31 cellular contexts compared by ENCODE assay signal in the genomic region with DNA sequence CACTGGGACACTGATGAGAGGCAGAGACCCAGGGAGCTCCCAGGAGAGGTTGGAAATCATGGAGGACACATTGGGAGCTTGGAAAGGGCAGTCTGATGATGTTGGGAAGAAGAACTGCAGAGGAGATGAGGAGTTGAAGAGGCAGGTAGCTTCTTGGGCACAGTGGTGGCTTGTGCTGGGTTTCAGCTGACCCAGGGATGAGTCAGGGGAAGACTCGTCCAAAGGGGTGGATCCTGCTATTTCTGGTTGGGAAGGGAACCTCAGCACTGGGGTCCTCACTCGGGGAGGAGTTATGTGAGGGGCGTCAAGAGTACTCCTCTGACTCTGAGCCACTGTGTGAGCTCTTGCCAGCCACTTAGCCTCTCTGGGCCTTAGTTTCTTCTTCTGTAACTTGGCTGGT. TPM values are rescaled to one million over a fixed set of nuclear protein-coding genes. Genes with fewer than 3 reads are reported as not detected.
"Had no signal": no experiment of that assay in that cellular context is flagged by ENCODE, and none has a peak within 500 bp of the region (broad histone marks: within the 10 kb centered on the region; RNA-seq: fewer than 3 reads in every experiment).

No MANE protein-coding gene starts in this region.

- H3K27ac ChIP-seq: adrenal gland, body of pancreas, coronary artery, dorsolateral prefrontal cortex, gastroesophageal sphincter, hepatocyte, left ventricle myocardium inferior, parathyroid adenoma, psoas muscle, uterus had no signal

- H3K27ac Mint-ChIP-seq: activated B cell treated with CpG ODN at 0.5 μM for 24 hours; activated CD4-positive, alpha-beta T cell treated with anti-CD3 and anti-CD28 coated beads for 36 hours; activated naive CD4-positive, alpha-beta T cell treated with anti-CD3 and anti-CD28 coated beads, Interleukin-2, amount 50 U/mL, for 72 hours; activated T-cell treated with anti-CD3 and anti-CD28 coated beads, Interleukin-2, amount 50 U/mL, for 72 hours; nephron progenitor cell; T-cell; T-helper 2 cell treated with Interferon-gamma antibody and Interleukin-4, amounts not matched to agents 5 μg/mL and 100 μg/mL, for 36 hours; type B pancreatic cell had no signal

- ATAC-seq: activated CD4-positive, alpha-beta T cell treated with anti-CD3 and anti-CD28 coated beads for 36 hours; body of pancreas; gastroesophageal sphincter; mucosa of descending colon; psoas muscle; stimulated activated naive CD8-positive, alpha-beta T cell treated with anti-CD3 and anti-CD28 coated beads, Interleukin-15, Interleukin-2, amounts not matched to agents 100 U/mL and 50 U/mL, for 24 hours; T-cell had no signal

- H3K9me3 Mint-ChIP-seq: activated B cell treated with CpG ODN at 0.5 μM for 24 hours; activated naive CD4-positive, alpha-beta T cell treated with anti-CD3 and anti-CD28 coated beads, Interleukin-2, amount 50 U/mL, for 72 hours; activated T-cell treated with anti-CD3 and anti-CD28 coated beads, Interleukin-2, amount 50 U/mL, for 72 hours; T-cell; T-helper 2 cell treated with Interferon-gamma antibody and Interleukin-4, amounts not matched to agents 5 μg/mL and 100 μg/mL, for 36 hours; type B pancreatic cell had no signal

- DNase-seq: activated B cell treated with CpG ODN at 0.5 μM for 24 hours; activated CD4-positive, alpha-beta T cell treated with anti-CD3 and anti-CD28 coated beads for 36 hours; activated naive CD4-positive, alpha-beta T cell; activated T-cell treated with anti-CD3 and anti-CD28 coated beads for 4 hours; activated T-cell treated with anti-CD3 and anti-CD28 coated beads, Interleukin-2, amount 50 U/mL, for 72 hours; adrenal gland; body of pancreas; cerebellar nuclear complex; dorsolateral prefrontal cortex; effector memory CD4-positive, alpha-beta T cell; erythroblast; islet precursor cell; left ventricle myocardium inferior; nephron progenitor cell; nucleus accumbens; stimulated activated CD4-positive, alpha-beta T cell treated with anti-CD3 and anti-CD28 coated beads, Interleukin-15, amount 100 ng/mL, for 24 hours; stimulated activated CD4-positive, alpha-beta T cell treated with anti-CD3 and anti-CD28 coated beads, Interleukin-2, amount 100 ng/mL, for 24 hours; stimulated activated naive CD8-positive, alpha-beta T cell treated with anti-CD3 and anti-CD28 coated beads, Interleukin-15, Interleukin-2, amounts not matched to agents 100 U/mL and 50 U/mL, for 24 hours; T-cell; uterus had no signal

- H3K27me3 ChIP-seq: adrenal gland, body of pancreas, uterus had no signal

- H3K4me2 ChIP-seq: hepatocyte had no signal

- H3K9me3 ChIP-seq: adrenal gland, body of pancreas, gastroesophageal sphincter, left ventricle myocardium inferior, mucosa of descending colon, psoas muscle, uterus had no signal

- H3K9ac ChIP-seq: parathyroid adenoma had no signal

- H2AFZ ChIP-seq: hepatocyte, parathyroid adenoma had no signal

- H3K4me1 ChIP-seq: adrenal gland, body of pancreas, gastroesophageal sphincter, left ventricle myocardium inferior, parathyroid adenoma, psoas muscle, uterus had no signal

- H3K36me3 ChIP-seq: adrenal gland, uterus had no signal

- H3K4me3 ChIP-seq: adrenal gland, body of pancreas, coronary artery, dorsolateral prefrontal cortex, gastroesophageal sphincter, hepatocyte, left ventricle myocardium inferior, lung, mucosa of descending colon, psoas muscle, uterus had no signal

- H3K4me3 Mint-ChIP-seq: activated B cell treated with CpG ODN at 0.5 μM for 24 hours; activated CD4-positive, alpha-beta T cell treated with anti-CD3 and anti-CD28 coated beads for 36 hours; activated T-cell treated with anti-CD3 and anti-CD28 coated beads, Interleukin-2, amount 50 U/mL, for 72 hours; nephron progenitor cell; T-cell; T-helper 2 cell treated with Interferon-gamma antibody and Interleukin-4, amounts not matched to agents 5 μg/mL and 100 μg/mL, for 36 hours; type B pancreatic cell had no signal

- H3K79me2 ChIP-seq: hepatocyte, parathyroid adenoma had no signal

- H3K36me3 Mint-ChIP-seq: activated naive CD4-positive, alpha-beta T cell treated with anti-CD3 and anti-CD28 coated beads, Interleukin-2, amount 50 U/mL, for 72 hours; T-cell; type B pancreatic cell had no signal

RNA-seq across cellular contexts. Expression of a gene that starts 11.5 kb away (rescaled TPM):
- total RNA-seq: myocyte had no signal

RNA-seq across cellular contexts. Expression of a gene that starts 15.6 kb away (rescaled TPM):
- total RNA-seq: myocyte had no signal

RNA-seq across cellular contexts. Expression of a gene that starts 16.4 kb away (rescaled TPM):
- total RNA-seq: myocyte had no signal
